8 cellular contexts compared by ENCODE assay signal in the genomic region with DNA sequence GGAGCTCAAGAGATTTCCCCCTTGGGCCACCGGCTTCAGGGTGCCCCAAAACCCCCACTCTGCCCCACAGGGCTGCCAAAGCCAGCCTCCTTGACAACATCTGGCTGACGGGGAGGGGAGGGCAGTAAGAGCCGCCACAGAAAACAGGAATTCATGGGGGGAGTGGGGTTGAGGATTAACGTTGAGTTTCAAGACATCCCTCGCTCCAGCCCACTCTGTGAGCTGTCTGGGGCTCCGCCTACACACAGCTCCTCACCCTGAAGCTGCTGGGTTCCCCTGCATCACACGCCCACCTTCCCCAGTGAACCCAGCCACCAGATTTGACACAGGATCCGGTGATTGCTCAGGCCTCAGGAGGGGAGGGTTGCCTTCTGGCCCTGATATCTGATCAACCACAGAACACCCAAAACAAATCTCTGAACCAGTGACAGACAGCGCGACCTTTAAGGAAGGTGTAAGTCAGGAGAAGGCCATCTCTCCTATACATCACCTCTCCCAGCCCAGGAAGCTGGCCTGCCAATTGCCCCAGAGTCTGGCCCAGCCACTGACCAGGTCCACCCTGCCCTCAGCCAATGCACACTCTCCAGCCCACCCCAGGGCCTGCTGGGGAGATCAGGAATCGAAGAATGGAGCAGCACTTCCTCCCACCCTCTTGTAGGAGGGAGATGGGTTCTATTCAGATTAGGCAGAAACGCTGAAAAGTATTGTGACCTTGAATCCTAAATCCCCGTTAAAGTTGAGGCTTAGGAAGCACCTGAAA.
A peak's percentile ranks its signal among the peaks of the same experiment; 100 is the strongest.
DNase-seq lines count a peak whose midpoint lies in the region; ATAC-seq and TF ChIP-seq lines count a peak whose summit lies in the region.

No MANE protein-coding gene starts in this region.

- intact Hi-C loops in mucosa of descending colon (cut with DNase I, micrococcal nuclease) = no loop called here

- DNase-seq in mucosa of descending colon (no peak), SW 1271 (lab: John Stamatoyannopoulos, UW) (no peak), middle frontal gyrus (ENCODE audit: extremely low spot score, low spot score) (no peak), occipital lobe (lab: John Stamatoyannopoulos, UW) (no peak), osteocyte (ENCODE audit: extremely low spot score, unreplicated experiment) (no peak)

- peak; percentile 60 for ATAC-seq in GM18502 (IDR thresholded peaks at IDR 0.05; ENCODE audit: poor library complexity, unreplicated experiment)
- peak; percentile 48 for ATAC-seq in HG02571 (IDR thresholded peaks at IDR 0.05; ENCODE audit: unreplicated experiment)
- peak; percentile 16 for ATAC-seq in mucosa of descending colon

- no peaks in the 10 kb centered on the region for H3K27me3 Mint-ChIP-seq in T-helper 1 cell treated with Interleukin-12 subunit alpha and Interleukin-12 subunit beta and Interleukin-4 antibody, amounts not matched to agents 30 μg/mL and 1 μg/mL, for 36 hours (ENCODE audit: low read depth)
- H3K27me3 Mint-ChIP-seq in osteocyte (ENCODE audit: unreplicated experiment) = no peaks in the 10 kb centered on the region

- no peaks in the 10 kb centered on the region for H3K36me3 ChIP-seq in mucosa of descending colon (ENCODE audit: low read depth)

- peaks cover 43% of the 10 kb centered on the region for H3K36me3 Mint-ChIP-seq in T-helper 1 cell treated with Interleukin-12 subunit alpha and Interleukin-12 subunit beta and Interleukin-4 antibody, amounts not matched to agents 30 μg/mL and 1 μg/mL, for 36 hours (ENCODE audit: low read depth)
- H3K36me3 Mint-ChIP-seq in osteocyte (ENCODE audit: unreplicated experiment) = peaks cover 18% of the 10 kb centered on the region

- no peak for TF ChIP-seq CTCF in mucosa of descending colon (IDR thresholded peaks at IDR 0.05)
- no peak for TF ChIP-seq CTCF in osteocyte (IDR thresholded peaks at IDR 0.05)

- H3K4me3 ChIP-seq in mucosa of descending colon = no peak overlapping the region

- H3K4me1 Mint-ChIP-seq in T-helper 1 cell treated with Interleukin-12 subunit alpha and Interleukin-12 subunit beta and Interleukin-4 antibody, amounts not matched to agents 30 μg/mL and 1 μg/mL, for 36 hours (ENCODE audit: low read depth) = peaks cover 83% of the 10 kb centered on the region
- H3K4me1 Mint-ChIP-seq in osteocyte (ENCODE audit: unreplicated experiment) = peaks cover 63% of the 10 kb centered on the region

- peak overlapping the region; percentile 53 for H3K4me3 Mint-ChIP-seq in T-helper 1 cell treated with Interleukin-12 subunit alpha and Interleukin-12 subunit beta and Interleukin-4 antibody, amounts not matched to agents 30 μg/mL and 1 μg/mL, for 36 hours
- H3K4me3 Mint-ChIP-seq in osteocyte (ENCODE audit: unreplicated experiment) = no peak overlapping the region

- peak overlapping the region; percentile 82 for H3K27ac Mint-ChIP-seq in T-helper 1 cell treated with Interleukin-12 subunit alpha and Interleukin-12 subunit beta and Interleukin-4 antibody, amounts not matched to agents 30 μg/mL and 1 μg/mL, for 36 hours
- no peak overlapping the region for H3K27ac Mint-ChIP-seq in osteocyte (ENCODE audit: unreplicated experiment)

- no peaks in the 10 kb centered on the region for H3K9me3 ChIP-seq in mucosa of descending colon

- H3K4me1 ChIP-seq in mucosa of descending colon (ENCODE audit: low read depth) = peaks cover 25% of the 10 kb centered on the region

- H3K9me3 Mint-ChIP-seq in T-helper 1 cell treated with Interleukin-12 subunit alpha and Interleukin-12 subunit beta and Interleukin-4 antibody, amounts not matched to agents 30 μg/mL and 1 μg/mL, for 36 hours = no peaks in the 10 kb centered on the region
- H3K9me3 Mint-ChIP-seq in osteocyte (ENCODE audit: unreplicated experiment) = no peaks in the 10 kb centered on the region
